20 cellular contexts compared by ENCODE assay signal in the genomic region with DNA sequence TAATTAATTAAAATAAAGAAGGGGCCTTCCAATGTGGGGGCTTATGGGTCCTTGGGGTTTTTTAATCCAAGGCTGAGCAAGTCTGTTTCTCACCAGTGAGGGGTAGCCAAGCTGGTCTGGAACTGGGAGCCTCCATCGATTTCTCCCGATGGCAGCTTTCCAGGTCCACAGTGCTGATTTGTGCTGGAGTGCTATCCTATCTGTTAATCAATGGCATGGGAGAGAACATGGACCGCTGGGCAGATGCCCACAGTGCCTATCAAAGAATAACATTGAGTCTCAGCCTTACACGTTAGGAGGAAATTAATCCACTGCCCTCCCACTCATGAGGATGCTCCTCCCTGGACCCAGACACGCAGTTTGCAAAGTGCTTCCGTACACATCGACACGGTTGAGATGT. TPM values are rescaled to one million over a fixed set of nuclear protein-coding genes. Genes with fewer than 3 reads are reported as not detected.
DNase-seq lines count a peak whose midpoint lies in the region; ATAC-seq, FAIRE-seq and TF ChIP-seq lines count a peak whose summit lies in the region.
"Had no signal": no experiment of that assay in that cellular context is flagged by ENCODE, and none has a peak within 500 bp of the region (broad histone marks: within the 10 kb centered on the region; RNA-seq: fewer than 3 reads in every experiment).

No MANE protein-coding gene starts in this region.

- WGBS in liver = 58% methylated on average over 8 of the region's 8 CpGs
- 58% methylated on average over 6 of the region's 8 CpGs for WGBS in HepG2 (ENCODE audit: low lambda C conversion rate)
- WGBS in right lobe of liver (ENCODE audit: insufficient coverage, low coverage, low lambda C conversion rate, missing lambda C conversion rate) = 40% methylated on average over 6 of the region's 8 CpGs

- no peak overlapping the region for H2AFZ ChIP-seq in HepG2 (ENCODE audit: low read length)
- H2AFZ ChIP-seq: GM23248 had no signal

- no peaks in the 10 kb centered on the region for H3K36me3 Mint-ChIP-seq in T-helper 17 cell (ENCODE audit: low read depth)
- H3K36me3 Mint-ChIP-seq: CD4-positive, alpha-beta memory T cell had no signal

- TF ChIP-seq POLR2A in HepG2 (IDR thresholded peaks at IDR 0.05; ENCODE audit: insufficient read depth in 1 of 2, low read depth in 2 of 2, low read length in 2 of 2) = no peak
- no peak for TF ChIP-seq POLR2A in right lobe of liver (IDR thresholded peaks at IDR 0.05)

- peaks cover 31% of the 10 kb centered on the region for H3K27me3 Mint-ChIP-seq in T-helper 17 cell

- no peak for TF ChIP-seq EP300 in HepG2 (IDR thresholded peaks at IDR 0.05; ENCODE audit: low read depth in 2 of 2, low read length in 2 of 2)
- no peak for TF ChIP-seq EP300 in HepG2 (CRISPR knock-in tag; IDR thresholded peaks at IDR 0.05; ENCODE audit: borderline replicate concordance)

- DNase-seq in HepG2 (ENCODE audit: low spot score) = no peak
- DNase-seq in kidney glomerular epithelial cell (lab: John Stamatoyannopoulos, UW) = peak; percentile 44
- DNase-seq in right lobe of liver = peak; percentile 78 to 89 (median 82)
- DNase-seq in T-helper 17 cell = no peak
- DNase-seq in NCI-H69 (lab: John Stamatoyannopoulos, UW) = no peak
- DNase-seq: 8988T; C1 segment of cervical spinal cord; Caco-2; CD4-positive, alpha-beta memory T cell; DMS153; DND-41; GM23248; H7; HCEC 1CT had no signal

- H3K27me3 ChIP-seq in liver (ENCODE audit: control insufficient read depth in 4 of 4, insufficient read depth in 4 of 4, low read length in 3 of 4) (no peaks in the 10 kb centered on the region), HepG2 (ENCODE audit: control insufficient read depth in 1 of 2, insufficient read depth in 2 of 2, low read length in 2 of 2) (peaks cover 4 to 18% of the 10 kb centered on the region in 2 experiments; a peak in 4 of 5 replicates), right lobe of liver (no peaks in the 10 kb centered on the region)

- POLR2A ChIA-PET in HepG2 (lab: Yijun Ruan, JAX) = no interaction called here

- H3K27ac ChIP-seq in liver (ENCODE audit: low read depth in 1 of 2, low read length in 2 of 2) = no peak overlapping the region
- no peak overlapping the region for H3K27ac ChIP-seq in HepG2 (ENCODE audit: extremely low read length, insufficient read depth, low read length)
- no peak overlapping the region for H3K27ac ChIP-seq in right lobe of liver
- H3K27ac ChIP-seq: GM23248 had no signal

- in situ Hi-C loops in HepG2 (cut with HindIII; ENCODE audit: extremely low pct_ligation_motif_present, low pct_unique_long_range_greater_than_20kb) = no loop called here

- intact Hi-C loops in HepG2 (cut with micrococcal nuclease; ENCODE audit: unreplicated experiment) = no loop called here
- intact Hi-C loops in right lobe of liver (cut with DNase I) = no loop called here

- H3K4me3 ChIP-seq in liver (ENCODE audit: low read depth in 1 of 3, low read length in 3 of 3) (no peak overlapping the region), HepG2 (replicated peaks in 1 of 3; ENCODE audit: insufficient read depth in 1 of 3, low read depth in 2 of 3, low read length in 3 of 3) (no peak overlapping the region), right lobe of liver (no peak overlapping the region)
- H3K4me3 ChIP-seq: GM23248 had no signal

- ATAC-seq in HepG2 = no peak
- ATAC-seq in right lobe of liver = peak; percentile 78 to 92 (median 90)
- no peak for ATAC-seq in GM18907 (IDR thresholded peaks at IDR 0.05; ENCODE audit: unreplicated experiment)
- ATAC-seq in T-helper 17 cell = no peak

- H3K4me2 ChIP-seq in HepG2 (ENCODE audit: low read depth, low read length) = no peak overlapping the region

- H3K27ac Mint-ChIP-seq in T-helper 17 cell = no peak overlapping the region
- H3K27ac Mint-ChIP-seq: CD4-positive, alpha-beta memory T cell had no signal

- H3K36me3 ChIP-seq in liver (ENCODE audit: control insufficient read depth in 4 of 4, insufficient read depth in 3 of 4, low read depth in 1 of 4, low read length in 3 of 4) (no peaks in the 10 kb centered on the region), HepG2 (replicated peaks in 1 of 2; ENCODE audit: control insufficient read depth in 1 of 2, insufficient read depth in 2 of 2, low read length in 2 of 2) (no peaks in the 10 kb centered on the region), right lobe of liver (no peaks in the 10 kb centered on the region)

- no peaks in the 10 kb centered on the region for H3K79me2 ChIP-seq in HepG2 (ENCODE audit: insufficient read depth, low read length)

- TF ChIP-seq CTCF in liver (IDR thresholded peaks at IDR 0.05; ENCODE audit: low read depth, low read length, missing input control) (no peak), HepG2 (CRISPR knock-in tag; IDR thresholded peaks at IDR 0.05) (no peak), right lobe of liver (IDR thresholded peaks at IDR 0.05) (no peak)

- H4K20me1 ChIP-seq in HepG2 (ENCODE audit: insufficient read depth, low read length) = no peaks in the 10 kb centered on the region

- H3K9ac ChIP-seq in liver (ENCODE audit: low read depth in 1 of 2, low read length in 2 of 2) (no peak overlapping the region), HepG2 (ENCODE audit: insufficient read depth, low read depth, low read length) (no peak overlapping the region)
- H3K9ac ChIP-seq: GM23248 had no signal

- H3K4me3 Mint-ChIP-seq in T-helper 17 cell = no peak overlapping the region
- H3K4me3 Mint-ChIP-seq: CD4-positive, alpha-beta memory T cell had no signal

- H3K9me3 ChIP-seq in liver (ENCODE audit: control insufficient read depth in 4 of 4, low read length in 3 of 4) = no peaks in the 10 kb centered on the region
- H3K9me3 ChIP-seq in HepG2 (ENCODE audit: low read length) = no peaks in the 10 kb centered on the region
- H3K9me3 ChIP-seq in right lobe of liver = no peaks in the 10 kb centered on the region
- no peaks in the 10 kb centered on the region for H3K9me3 ChIP-seq in T-helper 17 cell (ENCODE audit: control insufficient read depth, low read length, poor library complexity, severe bottlenecking)
- H3K9me3 ChIP-seq: Caco-2 had no signal

- FAIRE-seq in HepG2 (lab: Jason Lieb, UNC) = no peak
- FAIRE-seq: G401.6, GM12892, GM19239, H1 had no signal

- peaks cover 0 to 9% (median 2%) of the 10 kb centered on the region in 4 donors for H3K4me1 ChIP-seq in liver (ENCODE audit: control insufficient read depth in 4 of 4, insufficient read depth in 4 of 4, low read length in 3 of 4)
- peaks cover 17% of the 10 kb centered on the region for H3K4me1 ChIP-seq in HepG2 (ENCODE audit: insufficient read depth, low read length)
- peaks cover 0 to 7% (median 0%) of the 10 kb centered on the region in 4 donors for H3K4me1 ChIP-seq in right lobe of liver

- BruUV-seq in HepG2 (replicated peaks; lab: Mats Ljungman, UMichigan) = no TSS peak

- CTCF ChIA-PET in HepG2 (lab: Yijun Ruan, JAX; ENCODE audit: low intra/inter-chr PET ratio, low total read pairs) = no interaction called here

- H3K4me1 Mint-ChIP-seq in T-helper 17 cell = peaks cover 5% of the 10 kb centered on the region

- TF ChIP-seq RAD21 in liver (IDR thresholded peaks at IDR 0.05) = peak; percentile 20 to 40
- no peak for TF ChIP-seq RAD21 in HepG2 (CRISPR knock-in tag; IDR thresholded peaks at IDR 0.05)

TF ChIP-seq in liver, 16 proteins besides CTCF, POLR2A, EP300 and RAD21 (continues in another document):
- TF ChIP-seq FOXA2 (IDR thresholded peaks at IDR 0.05) (no peak), HNF4G (IDR thresholded peaks at IDR 0.05) (no peak), YY1 (IDR thresholded peaks at IDR 0.05) (peak; percentile 48), TAF1 (conservative IDR thresholded peaks at IDR 0.05) (no peak), SP1 (IDR thresholded peaks at IDR 0.05) (no peak)

TF ChIP-seq in HepG2, 621 proteins besides CTCF, POLR2A, EP300 and RAD21 (continues in another document):
- TF ChIP-seq NFIB (CRISPR knock-in tag; IDR thresholded peaks at IDR 0.05; ENCODE audit: borderline replicate concordance) = no peak

RNA-seq across cellular contexts. Expression of gene CUX1, which starts 36.0 kb away (rescaled TPM):
- 10 to 100 TPM; 18.6 to 40.6 TPM for total RNA-seq in liver
- polyA plus RNA-seq in liver = 10 to 100 TPM; 19.8 to 23.0 TPM
- total RNA-seq in HepG2 (2016; rRNA removed; fragmentation: Illumina TruSeq; extraction: Trizol) = 13.7 and 21.7 TPM in 2 replicates
- 11.4 and 13.0 TPM in 2 replicates for total RNA-seq in HepG2 (2016; cell fraction: cytosol; rRNA removed; fragmentation: Illumina TruSeq; extraction: Trizol; ENCODE audit: low read depth)
- 13.2 and 19.0 TPM in 2 replicates for total RNA-seq in HepG2 (2016; cell fraction: insoluble cytoplasmic fraction; rRNA removed; fragmentation: Illumina TruSeq; extraction: Trizol)
- total RNA-seq in HepG2 (2016; cell fraction: membrane; rRNA removed; fragmentation: Illumina TruSeq; extraction: Trizol) = 12.9 and 17.8 TPM in 2 replicates
- total RNA-seq in HepG2 (2016; cell fraction: nucleus; rRNA removed; fragmentation: Illumina TruSeq; extraction: Trizol) = 34.3 and 34.4 TPM in 2 replicates
- 14.9 and 17.8 TPM in 2 replicates for polyA plus RNA-seq in HepG2 (2011; rRNA removed)
- 11.7 and 14.5 TPM in 2 replicates for polyA plus RNA-seq in HepG2 (2011; cell fraction: cytosol; rRNA removed)
- 19.5 and 20.4 TPM in 2 replicates for polyA plus RNA-seq in HepG2 (2011; cell fraction: nucleus; rRNA removed)
- polyA plus RNA-seq in HepG2 (2012) = 17.6 and 19.7 TPM in 2 replicates
- polyA plus RNA-seq in HepG2 (2016; cell fraction: cytosol; fragmentation: Illumina TruSeq; extraction: Trizol; ENCODE audit: low read depth) = 7.4 and 8.5 TPM in 2 replicates
- 16.3 and 20.7 TPM in 2 replicates for polyA plus RNA-seq in HepG2 (2016; cell fraction: insoluble cytoplasmic fraction; fragmentation: Illumina TruSeq; extraction: Trizol; ENCODE audit: low read depth)
- 17.8 and 18.3 TPM in 2 replicates for polyA plus RNA-seq in HepG2 (2016; cell fraction: membrane; fragmentation: Illumina TruSeq; extraction: Trizol; ENCODE audit: low read depth)
- 20.0 and 22.4 TPM in 2 replicates for polyA plus RNA-seq in HepG2 (2016; cell fraction: nucleus; fragmentation: Illumina TruSeq; extraction: Trizol; ENCODE audit: insufficient read depth, low read depth)
- polyA minus RNA-seq in HepG2 (2011; rRNA and poly(A)+ RNA removed; ENCODE audit: low replicate concordance) = 17.5 and 23.0 TPM in 2 replicates
- 9.6 and 10.6 TPM in 2 replicates for polyA minus RNA-seq in HepG2 (2011; cell fraction: cytosol; rRNA and poly(A)+ RNA removed)
- polyA minus RNA-seq in HepG2 (2011; cell fraction: nucleus; rRNA and poly(A)+ RNA removed) = 65.1 and 68.5 TPM in 2 replicates
- total RNA-seq in right lobe of liver = 10 to 100 TPM; 34.3 to 53.1 (median 40.6) TPM
- total RNA-seq in T-helper 17 cell = 10 to 100 TPM; 35.6 to 52.8 TPM

Comparison
In these comparisons a context has a peak if more than half of its experiments do, and no peak if none do; other contexts are left out.
1. ATAC-seq: peak in right lobe of liver (4 of 4); none in HepG2 (single experiment), GM18907 (single experiment) and T-helper 17 cell (single experiment).
2. DNase-seq: peak in kidney glomerular epithelial cell (single experiment) and right lobe of liver (3 of 3); none in HepG2 (single experiment), T-helper 17 cell (0 of 3) and NCI-H69 (single experiment).